Comparison of ENCODE assay signal across 2 cellular contexts in genomic region chr16:87971933-87972332, GRCh38.
TF ChIP-seq lines count a peak whose summit lies in the region.

No MANE protein-coding gene starts in this region.

TF ChIP-seq in HCT116, 20 proteins besides CTCF, POLR2A, EP300 and RAD21:
- TF ChIP-seq CBX3 (IDR thresholded peaks at IDR 0.05; ENCODE audit: low read depth) (peak; percentile 87), CEBPB (IDR thresholded peaks at IDR 0.05; ENCODE audit: low read depth) (no peak)

TF ChIP-seq in GM12878, 131 proteins besides CTCF, POLR2A, EP300 and RAD21:
- TF ChIP-seq PML (IDR thresholded peaks at IDR 0.05; ENCODE audit: low read length) = no peak
- TF ChIP-seq ZSCAN29 (IDR thresholded peaks at IDR 0.05) = no peak
- 0 out of 2 replicates have a peak, but pooled peaks have one; percentile 35 for TF ChIP-seq CBX5 (IDR thresholded peaks at IDR 0.05; ENCODE audit: low read depth)
- peak; percentile 68; the same call in 1 of the 2 replicates for TF ChIP-seq CBX3 (IDR thresholded peaks at IDR 0.05; ENCODE audit: borderline replicate concordance, low read depth)
